15 cellular contexts compared by ENCODE assay signal in the genomic region with DNA sequence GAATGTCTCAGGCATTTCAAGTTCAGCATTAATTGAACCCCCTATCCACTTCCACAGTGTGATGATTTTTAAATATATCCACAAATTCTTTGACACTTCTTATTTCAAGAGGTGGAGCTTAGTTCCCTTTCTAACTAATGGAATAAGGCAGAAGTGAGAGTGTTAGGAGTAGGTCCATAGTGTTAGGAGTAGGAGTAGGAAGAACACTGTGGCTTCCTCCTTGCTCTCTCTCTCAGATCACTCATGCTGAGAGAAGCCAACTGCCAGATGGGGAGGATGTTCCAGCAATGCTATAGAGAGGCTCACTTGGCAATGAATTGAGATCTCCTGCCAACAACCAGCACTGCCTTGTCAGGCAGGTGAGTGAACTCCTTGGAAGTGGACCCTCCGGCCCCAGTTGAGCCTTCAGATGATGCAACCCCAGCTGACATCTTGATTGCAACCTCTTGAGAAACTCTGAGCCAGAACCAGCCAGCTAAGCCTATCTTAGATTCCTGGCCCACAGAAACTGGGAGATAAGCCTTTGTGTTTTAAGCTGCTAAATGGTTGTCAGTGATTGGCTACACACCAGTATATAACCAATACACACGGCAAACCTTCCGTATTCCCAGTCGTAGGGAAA.
"Had no signal": no experiment of that assay in that cellular context is flagged by ENCODE, and none has a peak within 500 bp of the region (broad histone marks: within the 10 kb centered on the region; RNA-seq: fewer than 3 reads in every experiment).

No MANE protein-coding gene starts in this region.

- H3K36me3 ChIP-seq: esophagus muscularis mucosa, sigmoid colon, thoracic aorta, upper lobe of left lung had no signal

- DNase-seq: activated CD4-positive, alpha-beta T cell treated with anti-CD3 and anti-CD28 coated beads, Interleukin-2, amount 50 U/mL, for 4 hours; activated naive CD8-positive, alpha-beta T cell treated with anti-CD3 and anti-CD28 coated beads for 36 hours; activated T-cell treated with anti-CD3 and anti-CD28 coated beads for 4 hours; amniotic stem cell; effector CD8-positive, alpha-beta T cell; midbrain; sigmoid colon; stimulated activated CD4-positive, alpha-beta T cell treated with anti-CD3 and anti-CD28 coated beads, Interleukin-4, amount 100 ng/mL, for 4 hours; stimulated activated naive B cell treated with anti-CD40 and anti-IgM and Interleukin-4, amounts not matched to agents 10 μg/mL and 1 μg/mL and 100 μg/mL, for 72 hours; upper lobe of left lung had no signal

- H3K27me3 Mint-ChIP-seq: activated naive CD8-positive, alpha-beta T cell treated with anti-CD3 and anti-CD28 coated beads for 36 hours; stimulated activated naive B cell treated with anti-CD40 and anti-IgM and Interleukin-4, amounts not matched to agents 10 μg/mL and 1 μg/mL and 100 μg/mL, for 72 hours had no signal

- H3K4me1 Mint-ChIP-seq: activated naive CD8-positive, alpha-beta T cell treated with anti-CD3 and anti-CD28 coated beads for 36 hours; nephron; stimulated activated naive B cell treated with anti-CD40 and anti-IgM and Interleukin-4, amounts not matched to agents 10 μg/mL and 1 μg/mL and 100 μg/mL, for 72 hours had no signal

- H3K27ac ChIP-seq: esophagus muscularis mucosa, parathyroid adenoma, sigmoid colon, thoracic aorta, upper lobe of left lung had no signal

- H3K9me3 ChIP-seq: thoracic aorta, upper lobe of left lung had no signal

- H3K9me3 Mint-ChIP-seq: nephron had no signal

- ATAC-seq: stimulated activated naive B cell treated with anti-CD40 and anti-IgM and Interleukin-4, amounts not matched to agents 10 μg/mL and 1 μg/mL and 100 μg/mL, for 72 hours had no signal

- H3K36me3 Mint-ChIP-seq: activated naive CD8-positive, alpha-beta T cell treated with anti-CD3 and anti-CD28 coated beads for 36 hours had no signal

- H3K4me3 Mint-ChIP-seq: activated naive CD8-positive, alpha-beta T cell treated with anti-CD3 and anti-CD28 coated beads for 36 hours; nephron; stimulated activated naive B cell treated with anti-CD40 and anti-IgM and Interleukin-4, amounts not matched to agents 10 μg/mL and 1 μg/mL and 100 μg/mL, for 72 hours had no signal

- H3K4me3 ChIP-seq: esophagus muscularis mucosa, lung, sigmoid colon, thoracic aorta, upper lobe of left lung had no signal

- H3K27me3 ChIP-seq: esophagus muscularis mucosa, sigmoid colon, upper lobe of left lung had no signal

- H3K27ac Mint-ChIP-seq: activated naive CD8-positive, alpha-beta T cell treated with anti-CD3 and anti-CD28 coated beads for 36 hours; nephron; stimulated activated naive B cell treated with anti-CD40 and anti-IgM and Interleukin-4, amounts not matched to agents 10 μg/mL and 1 μg/mL and 100 μg/mL, for 72 hours had no signal

- H3K4me1 ChIP-seq: esophagus muscularis mucosa, parathyroid adenoma, sigmoid colon, upper lobe of left lung had no signal
